Comparison of ENCODE assay signal across 28 cellular contexts in genomic region chr19:15244808-15245207, GRCh38. TPM values are rescaled to one million over a fixed set of nuclear protein-coding genes. Genes with fewer than 3 reads are reported as not detected.
DNase-seq lines count a peak whose midpoint lies in the region; ATAC-seq, FAIRE-seq and TF ChIP-seq lines count a peak whose summit lies in the region.
"Had no signal": no experiment of that assay in that cellular context is flagged by ENCODE, and none has a peak within 500 bp of the region (broad histone marks: within the 10 kb centered on the region; RNA-seq: fewer than 3 reads in every experiment).

No MANE protein-coding gene starts in this region.

- no TSS peak for BruUV-seq in HepG2 (replicated peaks; lab: Mats Ljungman, UMichigan)

- POLR2A ChIA-PET in HepG2 (lab: Yijun Ruan, JAX) = no interaction called here

- DNase-seq in HepG2 (ENCODE audit: low spot score) (no peak), right lobe of liver (no peak), endodermal cell (no peak), psoas muscle (no peak), aorta (no peak), DMS 273 treated with DMSO at 0.1 percent for 48 hours (lab: John Stamatoyannopoulos, UW) (no peak), NCI-H2029 treated with DMSO at 0.1 percent for 48 hours (lab: John Stamatoyannopoulos, UW) (no peak), NCI-H510A treated with DMSO at 0.1 percent for 48 hours (lab: John Stamatoyannopoulos, UW) (no peak)
- DNase-seq: activated CD4-positive, alpha-beta T cell treated with anti-CD3 and anti-CD28 coated beads, Interleukin-2, amount 50 U/mL, for 4 hours; activated effector memory CD4-positive, alpha-beta T cell treated with anti-CD3 and anti-CD28 coated beads, Interleukin-2, amount 50 U/mL, for 16 hours; C1 segment of cervical spinal cord; foreskin fibroblast; HCEC 1CT; islet precursor cell; NCI-H146; NCI-H2171 treated with DMSO at 0.1 percent for 48 hours; NCI-H526; stimulated activated CD4-positive, alpha-beta T cell treated with anti-CD3 and anti-CD28 coated beads, Interleukin-15, amount 100 ng/mL, for 24 hours; stimulated activated CD8-positive, alpha-beta memory T cell treated with anti-CD3 and anti-CD28 coated beads, Interleukin-4, amount 100 ng/mL, for 48 hours; T-helper 9 cell had no signal

- no peak overlapping the region for H3K27ac ChIP-seq in HepG2 (ENCODE audit: extremely low read length, insufficient read depth, low read length)
- no peak overlapping the region for H3K27ac ChIP-seq in right lobe of liver
- H3K27ac ChIP-seq in endodermal cell (ENCODE audit: low read depth, low read length) = no peak overlapping the region
- H3K27ac ChIP-seq in psoas muscle = peak overlapping the region; percentile 41
- peak overlapping the region; percentile 59 to 89 for H3K27ac ChIP-seq in aorta (ENCODE audit: low read depth in 1 of 2, low read length in 2 of 2)
- H3K27ac ChIP-seq: cardiac muscle cell, epithelial cell of prostate, KMS-11 had no signal

- intact Hi-C loops in HepG2 (cut with micrococcal nuclease; ENCODE audit: unreplicated experiment) = loop anchor here (5.0 kb wide), 1 partner anchor 68 kb away; no protein-coding TSS in a partner anchor
- intact Hi-C loops in right lobe of liver (cut with DNase I) = loop anchor here in 1 of 2 donors (10.0 kb wide), 1 partner anchor 310 kb away; no protein-coding TSS in a partner anchor
- intact Hi-C loops in psoas muscle (cut with DNase I) = no loop called here
- intact Hi-C loops in aorta (cut with DNase I) = loop anchor here (5.0 kb wide), 2 partner anchors 33 to 48 kb away; no protein-coding TSS in a partner anchor

- TF ChIP-seq RAD21 in HepG2 (CRISPR knock-in tag; IDR thresholded peaks at IDR 0.05) = no peak

- H3K4me3 ChIP-seq in HepG2 (replicated peaks in 1 of 3; ENCODE audit: insufficient read depth in 1 of 3, low read depth in 2 of 3, low read length in 3 of 3) (no peak overlapping the region), right lobe of liver (no peak overlapping the region), endodermal cell (ENCODE audit: low read length) (no peak overlapping the region), psoas muscle (no peak overlapping the region), aorta (ENCODE audit: low read length in 2 of 2) (no peak overlapping the region)
- H3K4me3 ChIP-seq: cardiac muscle cell, lung had no signal

- H3K4me2 ChIP-seq in HepG2 (ENCODE audit: low read depth, low read length) = no peak overlapping the region
- H3K4me2 ChIP-seq: KMS-11 had no signal

- no peak overlapping the region for H2AFZ ChIP-seq in HepG2 (ENCODE audit: low read length)

- H3K36me3 ChIP-seq in HepG2 (replicated peaks in 1 of 2; ENCODE audit: control insufficient read depth in 1 of 2, insufficient read depth in 2 of 2, low read length in 2 of 2) = peaks cover 47 to 82% of the 10 kb centered on the region in 2 experiments
- peaks cover 0 to 61% (median 15%) of the 10 kb centered on the region in 4 donors for H3K36me3 ChIP-seq in right lobe of liver
- peaks cover 82% of the 10 kb centered on the region for H3K36me3 ChIP-seq in endodermal cell (ENCODE audit: control insufficient read depth, insufficient read depth, low read length)
- peaks cover 0 to 57% of the 10 kb centered on the region in 2 donors for H3K36me3 ChIP-seq in psoas muscle (ENCODE audit: insufficient read depth in 1 of 2, low read depth in 1 of 2)
- no peaks in the 10 kb centered on the region for H3K36me3 ChIP-seq in aorta (ENCODE audit: control insufficient read depth in 1 of 2, insufficient read depth in 2 of 2, low read length in 1 of 2)

- peak overlapping the region; percentile 52 for H3K27ac Mint-ChIP-seq in endodermal cell

- no peaks in the 10 kb centered on the region for H3K4me1 Mint-ChIP-seq in endodermal cell

- H3K27me3 ChIP-seq in HepG2 (ENCODE audit: control insufficient read depth in 1 of 2, insufficient read depth in 2 of 2, low read length in 2 of 2) (no peaks in the 10 kb centered on the region), right lobe of liver (no peaks in the 10 kb centered on the region), endodermal cell (ENCODE audit: control insufficient read depth, insufficient read depth, low read length, poor library complexity, severe bottlenecking) (no peaks in the 10 kb centered on the region), psoas muscle (ENCODE audit: insufficient read depth in 3 of 3, low read length in 2 of 3) (no peaks in the 10 kb centered on the region), aorta (ENCODE audit: control insufficient read depth in 1 of 2, insufficient read depth in 2 of 2, low read length in 1 of 2) (no peaks in the 10 kb centered on the region)
- H3K27me3 ChIP-seq: cardiac muscle cell had no signal

- no peaks in the 10 kb centered on the region for H3K9me3 Mint-ChIP-seq in endodermal cell

- FAIRE-seq in HepG2 (lab: Jason Lieb, UNC) = no peak
- FAIRE-seq: D721Med had no signal

- WGBS in HepG2 (ENCODE audit: low lambda C conversion rate) = 96% methylated on average over 4 of the region's 7 CpGs
- 100% methylated on average over 2 of the region's 7 CpGs for WGBS in right lobe of liver (ENCODE audit: insufficient coverage, low coverage, low lambda C conversion rate, missing lambda C conversion rate)
- 92 to 95% methylated on average over 7 of the region's 7 CpGs for WGBS in endodermal cell (ENCODE audit: insufficient coverage in 1 of 2, insufficient read length in 1 of 2), 2 experiments
- WGBS in psoas muscle, 3 donors = 72 to 82% (median 81%) methylated on average over 7 of the region's 7 CpGs
- WGBS in aorta, 2 donors = 34 to 42% methylated on average over 7 of the region's 7 CpGs

- H3K9ac ChIP-seq in HepG2 (ENCODE audit: insufficient read depth, low read depth, low read length) (no peak overlapping the region), endodermal cell (ENCODE audit: extremely low read depth, low read length, poor library complexity, severe bottlenecking) (no peak overlapping the region)
- H3K9ac ChIP-seq: KMS-11 had no signal

- TF ChIP-seq POLR2A in HepG2 (IDR thresholded peaks at IDR 0.05; ENCODE audit: insufficient read depth in 1 of 2, low read depth in 2 of 2, low read length in 2 of 2) (peak in 1 of 2 experiments; percentile 28; a peak in 1 of 4 replicates), right lobe of liver (IDR thresholded peaks at IDR 0.05) (no peak)

- peaks cover 62% of the 10 kb centered on the region for H3K36me3 Mint-ChIP-seq in endodermal cell (ENCODE audit: low read depth)

- TF ChIP-seq CTCF in HepG2 (CRISPR knock-in tag; IDR thresholded peaks at IDR 0.05) (no peak), right lobe of liver (IDR thresholded peaks at IDR 0.05) (no peak), endodermal cell (conservative IDR thresholded peaks at IDR 0.05) (no peak), psoas muscle (IDR thresholded peaks at IDR 0.05) (no peak)

- H3K4me1 ChIP-seq in HepG2 (ENCODE audit: insufficient read depth, low read length) (peaks cover 28% of the 10 kb centered on the region), right lobe of liver (peaks cover 0 to 27% (median 19%) of the 10 kb centered on the region in 4 donors), endodermal cell (ENCODE audit: control insufficient read depth, insufficient read depth, low read length) (no peaks in the 10 kb centered on the region), psoas muscle (peaks cover 40% of the 10 kb centered on the region), aorta (ENCODE audit: control insufficient read depth in 1 of 2, insufficient read depth in 2 of 2, low read length in 2 of 2) (no peaks in the 10 kb centered on the region)

- TF ChIP-seq EP300 in HepG2 (IDR thresholded peaks at IDR 0.05; ENCODE audit: low read depth in 2 of 2, low read length in 2 of 2) (no peak), HepG2 (CRISPR knock-in tag; IDR thresholded peaks at IDR 0.05; ENCODE audit: borderline replicate concordance) (no peak)

- in situ Hi-C loops in HepG2 (cut with HindIII; ENCODE audit: extremely low pct_ligation_motif_present, low pct_unique_long_range_greater_than_20kb) = no loop called here

- ATAC-seq in HepG2 (no peak), right lobe of liver (no peak), psoas muscle (no peak), aorta (ENCODE audit: low FRiP score) (no peak)
- ATAC-seq: right cardiac atrium, SK-N-SH treated with all-trans-retinoic acid at 6 μM for 48 hours had no signal

- no peaks in the 10 kb centered on the region for H3K79me2 ChIP-seq in HepG2 (ENCODE audit: insufficient read depth, low read length)

- peaks cover 30% of the 10 kb centered on the region; the same call in 1 of the 2 replicates for H4K20me1 ChIP-seq in HepG2 (ENCODE audit: insufficient read depth, low read length)

- H3K4me3 Mint-ChIP-seq in endodermal cell = no peak overlapping the region

- no peaks in the 10 kb centered on the region for H3K9me3 ChIP-seq in HepG2 (ENCODE audit: low read length)
- H3K9me3 ChIP-seq in right lobe of liver = no peaks in the 10 kb centered on the region
- no peaks in the 10 kb centered on the region for H3K9me3 ChIP-seq in endodermal cell (ENCODE audit: control insufficient read depth, low read length)
- no peaks in the 10 kb centered on the region for H3K9me3 ChIP-seq in psoas muscle
- no peaks in the 10 kb centered on the region for H3K9me3 ChIP-seq in aorta (ENCODE audit: control insufficient read depth, low read length)

- H3K27me3 Mint-ChIP-seq in endodermal cell (ENCODE audit: insufficient read depth) = no peaks in the 10 kb centered on the region

- CTCF ChIA-PET in HepG2 (lab: Yijun Ruan, JAX; ENCODE audit: low intra/inter-chr PET ratio, low total read pairs) = no interaction called here

RNA-seq across cellular contexts. Expression of gene EPHX3, which starts 12.6 kb away (rescaled TPM):
- total RNA-seq in HepG2 (2016; rRNA removed; fragmentation: Illumina TruSeq; extraction: Trizol) (0.07 TPM in 1 of 2 replicates, not detected in the other), right lobe of liver (under 1 TPM in 3 of 6 experiments, not detected in 3; 0.20 to 0.25 (median 0.22) TPM), endodermal cell (10 to 100 TPM; 14.5 to 18.7 TPM), psoas muscle (under 1 TPM in 2 of 4 donors, not detected in 2; 0.19 to 0.20 TPM), aorta (1 to 10 TPM in 1 of 2 donors, under 1 TPM in 1; 0.48 to 1.0 TPM)
- total RNA-seq in HepG2 (2016; cell fraction: cytosol; rRNA removed; fragmentation: Illumina TruSeq; extraction: Trizol; ENCODE audit: low read depth) = not detected in 2 replicates
- 0.06 TPM in 1 of 2 replicates, not detected in the other for total RNA-seq in HepG2 (2016; cell fraction: insoluble cytoplasmic fraction; rRNA removed; fragmentation: Illumina TruSeq; extraction: Trizol)
- total RNA-seq in HepG2 (2016; cell fraction: membrane; rRNA removed; fragmentation: Illumina TruSeq; extraction: Trizol) = not detected in 2 replicates
- total RNA-seq in HepG2 (2016; cell fraction: nucleus; rRNA removed; fragmentation: Illumina TruSeq; extraction: Trizol) = not detected in 2 replicates
- polyA plus RNA-seq in HepG2 (2011; rRNA removed) (0.15 and 0.17 TPM in 2 replicates), psoas muscle (under 1 TPM; 0.05 to 0.20 (median 0.08) TPM), aorta (1 to 10 TPM in 1 of 2 donors, not detected in 1; 1.0 TPM)
- polyA plus RNA-seq in HepG2 (2011; cell fraction: cytosol; rRNA removed) = 0.04 and 0.05 TPM in 2 replicates
- polyA plus RNA-seq in HepG2 (2011; cell fraction: nucleus; rRNA removed) = 0.78 and 0.82 TPM in 2 replicates
- 0.07 TPM in 1 of 2 replicates, not detected in the other for polyA plus RNA-seq in HepG2 (2012)
- polyA plus RNA-seq in HepG2 (2016; cell fraction: cytosol; fragmentation: Illumina TruSeq; extraction: Trizol; ENCODE audit: low read depth) = not detected in 2 replicates
- not detected in 2 replicates for polyA plus RNA-seq in HepG2 (2016; cell fraction: insoluble cytoplasmic fraction; fragmentation: Illumina TruSeq; extraction: Trizol; ENCODE audit: low read depth)
- 0.10 TPM in 1 of 2 replicates, not detected in the other for polyA plus RNA-seq in HepG2 (2016; cell fraction: membrane; fragmentation: Illumina TruSeq; extraction: Trizol; ENCODE audit: low read depth)
- not detected in 2 replicates for polyA plus RNA-seq in HepG2 (2016; cell fraction: nucleus; fragmentation: Illumina TruSeq; extraction: Trizol; ENCODE audit: insufficient read depth, low read depth)
- polyA minus RNA-seq in HepG2 (2011; rRNA and poly(A)+ RNA removed; ENCODE audit: low replicate concordance) = 0.76 and 0.96 TPM in 2 replicates
- not detected in 2 replicates for polyA minus RNA-seq in HepG2 (2011; cell fraction: cytosol; rRNA and poly(A)+ RNA removed)
- polyA minus RNA-seq in HepG2 (2011; cell fraction: nucleus; rRNA and poly(A)+ RNA removed) = 0.99 and 1.2 TPM in 2 replicates
- polyA plus RNA-seq in endodermal cell (2013, experiment 1 of 2) = 5.4 TPM
- polyA plus RNA-seq in endodermal cell (2013, experiment 2 of 2) = 4.5 TPM
- total RNA-seq: RPMI7951 had no signal

RNA-seq across cellular contexts. Expression of gene NOTCH3, which starts 44.0 kb away (rescaled TPM):
- total RNA-seq in HepG2 (2016; rRNA removed; fragmentation: Illumina TruSeq; extraction: Trizol) = 0.09 TPM in 1 of 2 replicates, not detected in the other
- under 0.01 TPM in 1 of 2 replicates, not detected in the other for total RNA-seq in HepG2 (2016; cell fraction: cytosol; rRNA removed; fragmentation: Illumina TruSeq; extraction: Trizol; ENCODE audit: low read depth)
- total RNA-seq in HepG2 (2016; cell fraction: insoluble cytoplasmic fraction; rRNA removed; fragmentation: Illumina TruSeq; extraction: Trizol) = 0.09 TPM in 1 of 2 replicates, not detected in the other
- 0.03 TPM in 2 replicates for total RNA-seq in HepG2 (2016; cell fraction: membrane; rRNA removed; fragmentation: Illumina TruSeq; extraction: Trizol)
- total RNA-seq in HepG2 (2016; cell fraction: nucleus; rRNA removed; fragmentation: Illumina TruSeq; extraction: Trizol) = 0.44 and 0.93 TPM in 2 replicates
- 0.28 and 0.43 TPM in 2 replicates for polyA plus RNA-seq in HepG2 (2011; rRNA removed)
- polyA plus RNA-seq in HepG2 (2011; cell fraction: cytosol; rRNA removed) = 0.09 and 0.27 TPM in 2 replicates
- polyA plus RNA-seq in HepG2 (2011; cell fraction: nucleus; rRNA removed) = 1.4 and 2.1 TPM in 2 replicates
- polyA plus RNA-seq in HepG2 (2012) = 0.20 and 0.63 TPM in 2 replicates
- polyA plus RNA-seq in HepG2 (2016; cell fraction: cytosol; fragmentation: Illumina TruSeq; extraction: Trizol; ENCODE audit: low read depth) = 0.01 and 0.02 TPM in 2 replicates
- polyA plus RNA-seq in HepG2 (2016; cell fraction: insoluble cytoplasmic fraction; fragmentation: Illumina TruSeq; extraction: Trizol; ENCODE audit: low read depth) = 0.04 TPM in 1 of 2 replicates, not detected in the other
- polyA plus RNA-seq in HepG2 (2016; cell fraction: membrane; fragmentation: Illumina TruSeq; extraction: Trizol; ENCODE audit: low read depth) = 0.01 and 0.05 TPM in 2 replicates
- polyA plus RNA-seq in HepG2 (2016; cell fraction: nucleus; fragmentation: Illumina TruSeq; extraction: Trizol; ENCODE audit: insufficient read depth, low read depth) = 0.29 and 0.71 TPM in 2 replicates
- polyA minus RNA-seq in HepG2 (2011; rRNA and poly(A)+ RNA removed; ENCODE audit: low replicate concordance) = 0.54 and 1.5 TPM in 2 replicates
- 0.70 and 0.79 TPM in 2 replicates for polyA minus RNA-seq in HepG2 (2011; cell fraction: cytosol; rRNA and poly(A)+ RNA removed)
- polyA minus RNA-seq in HepG2 (2011; cell fraction: nucleus; rRNA and poly(A)+ RNA removed) = 0.50 and 1.9 TPM in 2 replicates
- 1 to 10 TPM; 1.7 to 6.7 (median 2.4) TPM for total RNA-seq in right lobe of liver
- total RNA-seq in endodermal cell = 100 to 1,000 TPM; 140 to 171 TPM
- polyA plus RNA-seq in endodermal cell (2013, experiment 1 of 2) = 176 TPM
- 186 TPM for polyA plus RNA-seq in endodermal cell (2013, experiment 2 of 2)
- total RNA-seq in psoas muscle = 10 to 100 TPM; 29.4 to 80.8 (median 34.0) TPM
- 10 to 100 TPM in 1 of 3 donors, 1 to 10 TPM in 2; 8.2 to 11.6 (median 8.8) TPM for polyA plus RNA-seq in psoas muscle
- total RNA-seq in aorta = 100 to 1,000 TPM; 376 to 423 TPM
- 100 to 1,000 TPM in 1 of 2 donors, 10 to 100 TPM in 1; 23.5 to 160 TPM for polyA plus RNA-seq in aorta

Comparison
In these comparisons a context has a peak if more than half of its experiments do, and no peak if none do; other contexts are left out.
1. H3K27ac ChIP-seq: peak in psoas muscle (single experiment) and aorta (2 of 2); none in HepG2 (single experiment), right lobe of liver (0 of 3) and endodermal cell (single experiment).
2. RNA of gene EPHX3, which starts 12.6 kb away (total RNA-seq): 14.5 to 18.7 TPM in endodermal cell; 0.48 to 1.0 TPM in aorta, 0.20 to 0.25 TPM in right lobe of liver, 0.19 to 0.20 TPM in psoas muscle and 0.06 to 0.07 TPM in HepG2; every median in the first group is over 4 times any median in the second.
3. intact Hi-C loops: an anchor here in HepG2 (5.0 kb wide) and aorta (5.0 kb wide); none called in psoas muscle.